Comparison of ENCODE assay signal across 13 cellular contexts in genomic region chr15:56532766-56533455, GRCh38.
DNase-seq lines count a peak whose midpoint lies in the region; ATAC-seq, FAIRE-seq and TF ChIP-seq lines count a peak whose summit lies in the region.
"Had no signal": no experiment of that assay in that cellular context is flagged by ENCODE, and none has a peak within 500 bp of the region (broad histone marks: within the 10 kb centered on the region; RNA-seq: fewer than 3 reads in every experiment).

No MANE protein-coding gene starts in this region.

- H3K18ac ChIP-seq in H1 (ENCODE audit: extremely low read depth, low read length) = no peak overlapping the region

- H4K5ac ChIP-seq in H1 (ENCODE audit: insufficient read length, low read depth, low read length) = no peak overlapping the region

- H3K9ac ChIP-seq in H1 (replicated peaks in 1 of 4; ENCODE audit: extremely low read depth in 1 of 4, low read depth in 3 of 4, low read length in 3 of 4) = no peak overlapping the region

- peak overlapping the region; percentile 38; the same call in 1 of the 2 replicates for H2AFZ ChIP-seq in H1 (ENCODE audit: low read length)

- no peak overlapping the region for H3K23ac ChIP-seq in H1 (ENCODE audit: insufficient read length)

- ATAC-seq in left ventricle myocardium superior = no peak
- ATAC-seq in GM21515 (IDR thresholded peaks at IDR 0.05; ENCODE audit: unreplicated experiment) = no peak
- no peak for ATAC-seq in left cardiac atrium
- ATAC-seq: activated T-cell treated with anti-CD3 and anti-CD28 coated beads, Interleukin-2, amount 50 U/mL, for 4 hours had no signal

- H3K36me3 ChIP-seq in cardiac muscle cell (no peaks in the 10 kb centered on the region), H1 (ENCODE audit: control insufficient read depth in 2 of 4, insufficient read depth in 4 of 4, low read length in 3 of 4) (no peaks in the 10 kb centered on the region)
- H3K36me3 ChIP-seq: prostate gland had no signal

- H3K4me3 ChIP-seq in cardiac muscle cell (no peak overlapping the region), H1 (ENCODE audit: extremely low read depth in 1 of 4, insufficient read depth in 2 of 4, low read depth in 3 of 4, low read length in 4 of 4) (no peak overlapping the region)
- H3K4me3 ChIP-seq: prostate gland had no signal

- H3K4me2 ChIP-seq in H1 (ENCODE audit: insufficient read depth in 1 of 2, low read depth in 2 of 2, low read length in 2 of 2) = no peak overlapping the region

- no peak overlapping the region for H3K56ac ChIP-seq in H1 (replicated peaks; ENCODE audit: insufficient read length, low read depth, low read length)

- no peak overlapping the region for H3K4ac ChIP-seq in H1 (replicated peaks; ENCODE audit: insufficient read length, low read depth, low read length)

- no peak overlapping the region for H4K8ac ChIP-seq in H1 (ENCODE audit: extremely low read depth, insufficient read depth, low read length)

- H4K91ac ChIP-seq in H1 (replicated peaks; ENCODE audit: insufficient read length, low read length) = no peak overlapping the region

- CTCF ChIA-PET in H1 (lab: Charles Lee; ENCODE audit: partially characterized antibody) = interaction anchor here (0.6 to 2.7 kb wide), 3 partner anchors 36 to 1381 kb away, joined by 3 to 6 read pairs (median 3); no protein-coding TSS in a partner anchor

- no peaks in the 10 kb centered on the region for H4K20me1 ChIP-seq in H1 (replicated peaks in 1 of 2; ENCODE audit: control insufficient read depth in 1 of 2, insufficient read depth in 2 of 2, low read length in 2 of 2)

- TF ChIP-seq POLR2A in H1 (IDR thresholded peaks at IDR 0.05; ENCODE audit: control extremely low read depth in 1 of 2, low read depth in 2 of 2, low read length in 2 of 2) = no peak

- TF ChIP-seq RAD21 in H1 (IDR thresholded peaks at IDR 0.05 in 1 of 2, conservative IDR thresholded peaks at IDR 0.05 in 1 of 2; ENCODE audit: low read depth in 2 of 2, low read length in 2 of 2) = no peak

- no peaks in the 10 kb centered on the region for H3K9me3 ChIP-seq in cardiac muscle cell (ENCODE audit: low read depth)
- no peaks in the 10 kb centered on the region for H3K9me3 ChIP-seq in H1 (ENCODE audit: insufficient read depth in 2 of 2, low read depth in 1 of 2, low read length in 1 of 2)
- H3K9me3 ChIP-seq: prostate gland had no signal

- no peak overlapping the region for H2AK5ac ChIP-seq in H1 (ENCODE audit: low read depth, low read length)

- no peak overlapping the region for H2BK120ac ChIP-seq in H1 (replicated peaks; ENCODE audit: low read depth, low read length)

- H2BK15ac ChIP-seq in H1 (ENCODE audit: low read length) = no peak overlapping the region

- H3K27me3 ChIP-seq in cardiac muscle cell (no peaks in the 10 kb centered on the region), H1 (replicated peaks in 1 of 4; ENCODE audit: control insufficient read depth in 3 of 4, extremely low read depth in 1 of 4, insufficient read depth in 3 of 4, low read length in 3 of 4) (no peaks in the 10 kb centered on the region)

- H3K4me1 ChIP-seq in cardiac muscle cell (ENCODE audit: low read depth) (peaks cover 20% of the 10 kb centered on the region), H1 (replicated peaks in 1 of 4; ENCODE audit: control insufficient read depth in 3 of 4, insufficient read depth in 4 of 4, low read length in 3 of 4) (no peaks in the 10 kb centered on the region)
- H3K4me1 ChIP-seq: prostate gland had no signal

- no peak overlapping the region for H2BK20ac ChIP-seq in H1 (ENCODE audit: low read length)

- intact Hi-C loops in left ventricle myocardium superior (cut with micrococcal nuclease) (no loop called here), left cardiac atrium (cut with DNase I) (no loop called here)

- TF ChIP-seq CTCF in cardiac muscle cell (IDR thresholded peaks at IDR 0.05; ENCODE audit: low read depth, low read length) (no peak), H1 (IDR thresholded peaks at IDR 0.05; ENCODE audit: control extremely low read depth in 1 of 3, insufficient read depth in 1 of 3, low read depth in 1 of 3, low read length in 3 of 3) (no peak)

- H2BK5ac ChIP-seq in H1 (ENCODE audit: low read depth, low read length) = no peak overlapping the region

- peak in 1 of 2 donors; percentile 13 for DNase-seq in cardiac muscle cell (ENCODE audit: low read depth in 1 of 2, low spot score in 1 of 2)
- no peak for DNase-seq in left ventricle myocardium superior
- DNase-seq in NCI-H446 treated with DMSO at 0.1 percent for 48 hours (lab: John Stamatoyannopoulos, UW) = peak; percentile 8
- no peak for DNase-seq in H1 (ENCODE audit: low read depth in 1 of 2, low spot score in 2 of 2)
- no peak for DNase-seq in DMS114 treated with DMSO at 0.1 percent for 48 hours (lab: John Stamatoyannopoulos, UW; ENCODE audit: unreplicated experiment)
- no peak for DNase-seq in left cardiac atrium
- no peak for DNase-seq in NCI-H1930 (lab: John Stamatoyannopoulos, UW)
- DNase-seq: activated CD4-positive, alpha-beta T cell treated with anti-CD3 and anti-CD28 coated beads for 48 hours; activated T-cell treated with anti-CD3 and anti-CD28 coated beads, Interleukin-2, amount 50 U/mL, for 4 hours; amniotic stem cell; GOT3 had no signal

- no peak overlapping the region for H2BK12ac ChIP-seq in H1 (ENCODE audit: low read depth, low read length)

- POLR2A ChIA-PET in H1 (lab: Charles Lee; ENCODE audit: partially characterized antibody) = no interaction called here

- H3K79me2 ChIP-seq in H1 (ENCODE audit: control insufficient read depth in 1 of 2, insufficient read depth in 2 of 2, low read length in 2 of 2) = no peaks in the 10 kb centered on the region

- H3K23me2 ChIP-seq in H1 (ENCODE audit: low read depth, low read length) = no peaks in the 10 kb centered on the region

- FAIRE-seq in H1 (lab: Jason Lieb, UNC) = no peak

- no peak for TF ChIP-seq EP300 in H1 (IDR thresholded peaks at IDR 0.05; ENCODE audit: borderline replicate concordance in 1 of 2, low read depth in 2 of 2, low read length in 2 of 2)

- WGBS in H1 (ENCODE audit: extremely low coverage in 1 of 2, insufficient coverage in 1 of 2, insufficient read length in 1 of 2, insufficient replicate concordance in 2 of 2, low coverage in 1 of 2, low lambda C conversion rate in 2 of 2, missing lambda C conversion rate in 1 of 2), 2 experiments = 81% methylated on average over 3 of the region's 3 CpGs; no CpG with 5 or more reads in 1 of the 2 experiments

- H3K27ac ChIP-seq in cardiac muscle cell = peak overlapping the region; percentile 69
- H3K27ac ChIP-seq in H1 (ENCODE audit: low read depth, low read length) = no peak overlapping the region
- H3K27ac ChIP-seq: prostate gland had no signal

- no peaks in the 10 kb centered on the region for H3K79me1 ChIP-seq in H1 (ENCODE audit: low read depth, low read length)

- H3K14ac ChIP-seq in H1 (ENCODE audit: insufficient read length) = no peak overlapping the region

TF ChIP-seq in H1, 55 proteins besides CTCF, POLR2A, EP300 and RAD21 (continues in another document):
- TF ChIP-seq, protein P1, sequence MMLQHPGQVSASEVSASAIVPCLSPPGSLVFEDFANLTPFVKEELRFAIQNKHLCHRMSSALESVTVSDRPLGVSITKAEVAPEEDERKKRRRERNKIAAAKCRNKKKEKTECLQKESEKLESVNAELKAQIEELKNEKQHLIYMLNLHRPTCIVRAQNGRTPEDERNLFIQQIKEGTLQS (IDR thresholded peaks at IDR 0.05; ENCODE audit: insufficient read depth, low read depth, low read length) = no peak
- no peak for TF ChIP-seq EGR1 (IDR thresholded peaks at IDR 0.05; ENCODE audit: borderline replicate concordance, low read depth, low read length)
- TF ChIP-seq EZH2 (IDR thresholded peaks at IDR 0.05; ENCODE audit: low read depth, low read length, severe bottlenecking) = no peak
- TF ChIP-seq FOSL1 (IDR thresholded peaks at IDR 0.05; ENCODE audit: insufficient read depth, low read depth, low read length) = no peak
- TF ChIP-seq PHF8 (conservative IDR thresholded peaks at IDR 0.05; ENCODE audit: low read depth, low read length) = no peak
- TF ChIP-seq RBBP5 (IDR thresholded peaks at IDR 0.05; ENCODE audit: borderline replicate concordance, low read depth, low read length) = no peak
- no peak for TF ChIP-seq TCF12 (IDR thresholded peaks at IDR 0.05; ENCODE audit: low read depth, low read length)
- no peak for TF ChIP-seq NANOG (IDR thresholded peaks at IDR 0.05; ENCODE audit: insufficient read depth, low read depth, low read length, poor library complexity, severe bottlenecking)
